In the genomic region with DNA sequence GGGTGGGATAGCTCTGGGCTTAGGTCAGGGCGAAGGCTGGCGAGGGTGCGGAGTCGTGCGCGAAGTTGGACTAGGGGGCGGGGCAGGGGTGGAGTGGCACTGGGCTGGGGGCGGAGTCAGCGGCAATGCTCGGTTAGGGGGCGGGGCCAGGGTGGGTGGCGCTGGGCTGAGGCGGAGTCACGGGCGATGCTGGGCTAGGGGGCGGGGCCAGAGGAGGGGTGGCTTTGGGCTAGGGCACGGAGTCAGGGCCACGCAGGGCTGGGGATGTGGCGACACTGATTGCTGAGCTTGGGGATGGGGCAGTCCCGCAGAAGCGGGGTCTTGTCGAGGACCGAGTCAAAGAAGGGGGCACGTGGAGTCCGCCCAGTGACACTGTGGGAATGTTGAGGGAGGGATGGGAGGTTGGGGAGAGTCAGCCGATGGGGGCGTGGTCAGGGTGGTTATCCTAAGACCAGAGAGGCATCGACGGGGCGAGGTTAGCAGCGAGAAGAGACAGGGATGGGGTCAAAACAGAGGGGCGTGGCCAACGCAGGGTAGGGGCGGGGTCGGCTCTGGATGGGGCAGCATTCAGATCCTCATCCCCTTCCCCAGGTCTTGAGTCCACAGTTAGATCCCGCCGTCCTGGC, we compare ENCODE assay signal across 9 cellular contexts. TPM values are rescaled to one million over a fixed set of nuclear protein-coding genes. Genes with fewer than 3 reads are reported as not detected.
DNase-seq lines count a peak whose midpoint lies in the region; ATAC-seq, FAIRE-seq and TF ChIP-seq lines count a peak whose summit lies in the region.
"Had no signal": no experiment of that assay in that cellular context is flagged by ENCODE, and none has a peak within 500 bp of the region (broad histone marks: within the 10 kb centered on the region; RNA-seq: fewer than 3 reads in every experiment).

No MANE protein-coding gene starts in this region.

- peak; percentile 96 for ATAC-seq in activated T-helper 17 cell treated with anti-CD3 and anti-CD28 coated beads, Interleukin-2, amount 50 U/mL, for 72 hours (replicated peaks)
- no peak for ATAC-seq in GM19455 (IDR thresholded peaks at IDR 0.05; ENCODE audit: unreplicated experiment)

- DNase-seq in GM19238 (ENCODE audit: insufficient read length, low spot score) (peak; percentile 80), Peyer's patch (peak; percentile 78 to 88 (median 87)), frontal cortex (ENCODE audit: low spot score in 2 of 2) (peak; percentile 75 to 90), pons (ENCODE audit: low spot score) (peak; percentile 31), urothelium cell line (ENCODE audit: low spot score) (peak; percentile 68), COR-L47 (lab: John Stamatoyannopoulos, UW) (no peak)

- H3K36me3 ChIP-seq in Peyer's patch: peaks cover 0 to 21% (median 0%) of the 10 kb centered on the region in 3 donors

- no peak for TF ChIP-seq CTCF in Peyer's patch (IDR thresholded peaks at IDR 0.05)

- no peak for TF ChIP-seq POLR2A in Peyer's patch (IDR thresholded peaks at IDR 0.05)

- H3K27ac Mint-ChIP-seq in activated T-helper 17 cell treated with anti-CD3 and anti-CD28 coated beads, Interleukin-2, amount 50 U/mL, for 72 hours: no peak overlapping the region

- peak overlapping the region in 1 of 4 donors; percentile 25 for H3K27ac ChIP-seq in Peyer's patch
- H3K27ac ChIP-seq: SK-N-MC had no signal

- no peaks in the 10 kb centered on the region for H3K27me3 ChIP-seq in Peyer's patch

- peaks cover 6% of the 10 kb centered on the region for H3K36me3 Mint-ChIP-seq in activated T-helper 17 cell treated with anti-CD3 and anti-CD28 coated beads, Interleukin-2, amount 50 U/mL, for 72 hours (ENCODE audit: low read depth)

- no peaks in the 10 kb centered on the region for H3K9me3 Mint-ChIP-seq in activated T-helper 17 cell treated with anti-CD3 and anti-CD28 coated beads, Interleukin-2, amount 50 U/mL, for 72 hours

- peaks cover 4% of the 10 kb centered on the region for H3K4me1 Mint-ChIP-seq in activated T-helper 17 cell treated with anti-CD3 and anti-CD28 coated beads, Interleukin-2, amount 50 U/mL, for 72 hours

- peaks cover 0 to 9% (median 3%) of the 10 kb centered on the region in 4 donors for H3K4me1 ChIP-seq in Peyer's patch

- FAIRE-seq in frontal cortex (lab: Jason Lieb, UNC): no peak
- no peak for FAIRE-seq in urothelium cell line (lab: Jason Lieb, UNC)

- peak overlapping the region; percentile 71 for H3K4me3 Mint-ChIP-seq in activated T-helper 17 cell treated with anti-CD3 and anti-CD28 coated beads, Interleukin-2, amount 50 U/mL, for 72 hours

- H3K9me3 ChIP-seq in Peyer's patch: no peaks in the 10 kb centered on the region

- peaks cover 5% of the 10 kb centered on the region for H3K27me3 Mint-ChIP-seq in activated T-helper 17 cell treated with anti-CD3 and anti-CD28 coated beads, Interleukin-2, amount 50 U/mL, for 72 hours

- peak overlapping the region in 3 of 4 donors; percentile 2 to 27 (median 4) for H3K4me3 ChIP-seq in Peyer's patch
- H3K4me3 ChIP-seq: SK-N-MC had no signal

RNA-seq across cellular contexts. Expression of gene HOMER3, which starts 8.7 kb away (rescaled TPM):
- total RNA-seq in Peyer's patch (10 to 100 TPM in 2 of 4 donors, 1 to 10 TPM in 1, under 1 TPM in 1; 0.88 to 33.0 (median 9.6) TPM), frontal cortex (20.4 TPM)
- 1 to 10 TPM in 1 of 2 donors, under 1 TPM in 1; 0.63 to 1.7 TPM for total RNA-seq in activated T-helper 17 cell treated with anti-CD3 and anti-CD28 coated beads, Interleukin-2, amount 50 U/mL, for 72 hours

RNA-seq across cellular contexts. Expression of gene DDX49, which starts 12.8 kb away (rescaled TPM):
- 10 to 100 TPM; 37.0 to 76.9 (median 47.1) TPM for total RNA-seq in Peyer's patch
- total RNA-seq in activated T-helper 17 cell treated with anti-CD3 and anti-CD28 coated beads, Interleukin-2, amount 50 U/mL, for 72 hours: 10 to 100 TPM; 33.7 to 54.4 TPM
- total RNA-seq in frontal cortex: 66.9 TPM

RNA-seq across cellular contexts. Expression of gene COPE, which starts 13.1 kb away (rescaled TPM):
- total RNA-seq in Peyer's patch (100 to 1,000 TPM; 205 to 257 (median 224) TPM), frontal cortex (92.5 TPM)
- 100 to 1,000 TPM; 166 to 171 TPM for total RNA-seq in activated T-helper 17 cell treated with anti-CD3 and anti-CD28 coated beads, Interleukin-2, amount 50 U/mL, for 72 hours

RNA-seq across cellular contexts. Expression of gene CERS1, which starts 36.4 kb away (rescaled TPM):
- not detected for total RNA-seq in Peyer's patch
- total RNA-seq in activated T-helper 17 cell treated with anti-CD3 and anti-CD28 coated beads, Interleukin-2, amount 50 U/mL, for 72 hours: not detected
- total RNA-seq in frontal cortex: 21.2 TPM
